1 cellular context compared by ENCODE assay signal in genomic region chr6:166010136-166010535, GRCh38.
TF ChIP-seq lines count a peak whose summit lies in the region.

No MANE protein-coding gene starts in this region.

TF ChIP-seq in HEK293, 187 proteins besides CTCF, POLR2A, EP300 and RAD21 (continued from another document):
- TF ChIP-seq ATF2 (tag by site-specific recombination; IDR thresholded peaks at IDR 0.05; ENCODE audit: low read depth) (peak; percentile 59; the same call in 1 of the 2 replicates), ZNF670 (tag by site-specific recombination; IDR thresholded peaks at IDR 0.05; ENCODE audit: low read depth) (no peak), PBX3 (CRISPR knock-in tag; IDR thresholded peaks at IDR 0.05) (no peak)
